Comparison of ENCODE assay signal across 8 cellular contexts in genomic region chr4:102501176-102501634, GRCh38. TPM values are rescaled to one million over a fixed set of nuclear protein-coding genes. Genes with fewer than 3 reads are reported as not detected.
DNase-seq lines count a peak whose midpoint lies in the region; ATAC-seq and TF ChIP-seq lines count a peak whose summit lies in the region.

A gene with protein sequence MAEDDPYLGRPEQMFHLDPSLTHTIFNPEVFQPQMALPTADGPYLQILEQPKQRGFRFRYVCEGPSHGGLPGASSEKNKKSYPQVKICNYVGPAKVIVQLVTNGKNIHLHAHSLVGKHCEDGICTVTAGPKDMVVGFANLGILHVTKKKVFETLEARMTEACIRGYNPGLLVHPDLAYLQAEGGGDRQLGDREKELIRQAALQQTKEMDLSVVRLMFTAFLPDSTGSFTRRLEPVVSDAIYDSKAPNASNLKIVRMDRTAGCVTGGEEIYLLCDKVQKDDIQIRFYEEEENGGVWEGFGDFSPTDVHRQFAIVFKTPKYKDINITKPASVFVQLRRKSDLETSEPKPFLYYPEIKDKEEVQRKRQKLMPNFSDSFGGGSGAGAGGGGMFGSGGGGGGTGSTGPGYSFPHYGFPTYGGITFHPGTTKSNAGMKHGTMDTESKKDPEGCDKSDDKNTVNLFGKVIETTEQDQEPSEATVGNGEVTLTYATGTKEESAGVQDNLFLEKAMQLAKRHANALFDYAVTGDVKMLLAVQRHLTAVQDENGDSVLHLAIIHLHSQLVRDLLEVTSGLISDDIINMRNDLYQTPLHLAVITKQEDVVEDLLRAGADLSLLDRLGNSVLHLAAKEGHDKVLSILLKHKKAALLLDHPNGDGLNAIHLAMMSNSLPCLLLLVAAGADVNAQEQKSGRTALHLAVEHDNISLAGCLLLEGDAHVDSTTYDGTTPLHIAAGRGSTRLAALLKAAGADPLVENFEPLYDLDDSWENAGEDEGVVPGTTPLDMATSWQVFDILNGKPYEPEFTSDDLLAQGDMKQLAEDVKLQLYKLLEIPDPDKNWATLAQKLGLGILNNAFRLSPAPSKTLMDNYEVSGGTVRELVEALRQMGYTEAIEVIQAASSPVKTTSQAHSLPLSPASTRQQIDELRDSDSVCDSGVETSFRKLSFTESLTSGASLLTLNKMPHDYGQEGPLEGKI (plus strand): TSS chr4:102501359. CDS start chr4:102525519, 24,160 bp downstream.

- H3K4me1 ChIP-seq in osteoblast (ENCODE audit: insufficient read depth, low read length) (peaks cover 19% of the 10 kb centered on the region), thoracic aorta (ENCODE audit: control insufficient read depth in 1 of 2, low read depth in 2 of 2) (peaks cover 38 to 41% of the 10 kb centered on the region in 2 donors)

- TF ChIP-seq CTCF in osteoblast (IDR thresholded peaks at IDR 0.05; ENCODE audit: extremely low read depth, low read depth, low read length): no peak
- no peak for TF ChIP-seq CTCF in thoracic aorta (IDR thresholded peaks at IDR 0.05)

- H3K36me3 ChIP-seq in osteoblast (ENCODE audit: insufficient read depth, low read length): no peaks in the 10 kb centered on the region
- H3K36me3 ChIP-seq in thoracic aorta: no peaks in the 10 kb centered on the region

- peaks cover 49% of the 10 kb centered on the region for H3K79me2 ChIP-seq in osteoblast (ENCODE audit: insufficient read depth, low read length)

- no peaks in the 10 kb centered on the region for H3K27me3 ChIP-seq in osteoblast (ENCODE audit: insufficient read depth, low read length)
- H3K27me3 ChIP-seq in thoracic aorta (replicated peaks; ENCODE audit: insufficient read depth): no peaks in the 10 kb centered on the region

- ATAC-seq in GM19324 (IDR thresholded peaks at IDR 0.05; ENCODE audit: low FRiP score, unreplicated experiment) (peak; percentile 60), HG03460 (IDR thresholded peaks at IDR 0.05; ENCODE audit: unreplicated experiment) (peak; percentile 65), thoracic aorta (ENCODE audit: insufficient number of reproducible peaks, low FRiP score, low read depth) (peak; percentile 70)

- peaks cover 10% of the 10 kb centered on the region for H4K20me1 ChIP-seq in osteoblast (ENCODE audit: insufficient read depth, low read length)

- peak within 1 kb of the TSS; percentile 93 for H3K4me2 ChIP-seq in osteoblast (ENCODE audit: insufficient read depth, low read length)

- DNase-seq in CD1c-positive myeloid dendritic cell (ENCODE audit: extremely low spot score) (peak; percentile 92), globus pallidus (ENCODE audit: low spot score) (peak; percentile 71), osteoblast (ENCODE audit: insufficient read length, low spot score, missing footprints) (peak; percentile 96), thoracic aorta (ENCODE audit: low spot score) (peak; percentile 43)
- peak; percentile 50 to 66 (median 52) for DNase-seq in activated naive CD4-positive, alpha-beta T cell (lab: John Stamatoyannopoulos, UW)

- H2AFZ ChIP-seq in osteoblast (ENCODE audit: low read length): peak within 1 kb of the TSS; percentile 94

- no peaks in the 10 kb centered on the region for H3K9me3 ChIP-seq in osteoblast (ENCODE audit: low read depth, low read length)
- no peaks in the 10 kb centered on the region for H3K9me3 ChIP-seq in thoracic aorta

- H3K27ac ChIP-seq in osteoblast (ENCODE audit: low read depth, low read length): peak within 1 kb of the TSS; percentile 89
- peak within 1 kb of the TSS; percentile 96 to 99 for H3K27ac ChIP-seq in thoracic aorta

- H3K4me3 ChIP-seq in osteoblast (ENCODE audit: insufficient read depth, low read length) (peak within 1 kb of the TSS; percentile 91), thoracic aorta (peak within 1 kb of the TSS; percentile 89)

- peak; percentile 73 for TF ChIP-seq POLR2A in Raji (IDR thresholded peaks at IDR 0.05; ENCODE audit: insufficient read depth, low read depth, low read length)

RNA-seq across cellular contexts. Expression of the gene that starts here (rescaled TPM):
- 27.1 and 28.6 TPM in 2 replicates for total RNA-seq in osteoblast
- 10 to 100 TPM; 19.1 to 42.2 TPM for total RNA-seq in thoracic aorta

Comparison
In these comparisons a context has a peak if more than half of its experiments do, and no peak if none do; other contexts are left out.
1. Peak in every context shown above with its lines: DNase-seq, ATAC-seq, H3K4me3 ChIP-seq and H3K27ac ChIP-seq.
2. DNase-seq: peak in every context shown above with its lines; median percentile 96 in osteoblast; 92 in CD1c-positive myeloid dendritic cell; 71 in globus pallidus; 52 in activated naive CD4-positive, alpha-beta T cell; 43 in thoracic aorta.